13 cellular contexts compared by ENCODE assay signal in the genomic region with DNA sequence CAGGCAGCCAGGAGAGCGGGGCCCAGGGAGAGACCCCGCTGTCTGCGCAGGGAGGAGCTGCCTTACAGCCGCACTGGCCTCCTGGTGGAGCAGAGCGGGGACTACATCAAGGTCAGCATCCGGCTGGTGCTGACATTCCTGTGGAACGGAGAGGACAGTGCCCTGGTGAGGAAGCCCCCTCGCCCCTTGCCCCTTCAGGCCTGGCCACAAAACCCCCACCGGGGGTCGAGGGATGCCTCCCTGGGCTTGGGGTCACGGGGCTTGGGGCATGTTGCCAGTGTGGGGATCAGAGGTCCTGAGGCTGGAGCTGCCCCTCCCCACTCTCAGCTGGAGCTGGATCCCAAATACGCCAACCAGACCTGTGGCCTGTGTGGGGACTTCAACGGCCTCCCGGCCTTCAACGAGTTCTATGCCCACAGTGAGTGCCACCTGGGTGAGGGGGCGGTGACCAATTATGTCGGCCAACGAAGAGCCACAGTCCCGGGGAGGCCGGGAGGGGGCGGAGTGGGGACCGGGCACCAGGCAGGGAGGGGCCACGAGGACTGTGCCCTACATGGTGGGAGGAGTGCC. TPM values are rescaled to one million over a fixed set of nuclear protein-coding genes. Genes with fewer than 3 reads are reported as not detected.
DNase-seq lines count a peak whose midpoint lies in the region; ATAC-seq and TF ChIP-seq lines count a peak whose summit lies in the region.
"Had no signal": no experiment of that assay in that cellular context is flagged by ENCODE, and none has a peak within 500 bp of the region (broad histone marks: within the 10 kb centered on the region; RNA-seq: fewer than 3 reads in every experiment).

No MANE protein-coding gene starts in this region.

- no peak for ATAC-seq in HG02798 (IDR thresholded peaks at IDR 0.05; ENCODE audit: poor library complexity, unreplicated experiment)
- no peak for ATAC-seq in GM18511 (IDR thresholded peaks at IDR 0.05; ENCODE audit: unreplicated experiment)

- DNase-seq in DMS53 (lab: John Stamatoyannopoulos, UW) = peak; percentile 55
- no peak for DNase-seq in DMS53 treated with DMSO at 0.1 percent for 48 hours (lab: John Stamatoyannopoulos, UW; ENCODE audit: unreplicated experiment)
- peak; percentile 44 for DNase-seq in SK-N-DZ (ENCODE audit: low spot score)
- peak; percentile 79 for DNase-seq in hepatic stellate cell (ENCODE audit: low spot score)
- no peak for DNase-seq in retinal pigment epithelial cell (ENCODE audit: low read depth)
- DNase-seq in NCI-H2227 (lab: John Stamatoyannopoulos, UW; ENCODE audit: unreplicated experiment) = no peak
- DNase-seq: activated CD4-positive, alpha-beta T cell treated with anti-CD3 and anti-CD28 coated beads, Interleukin-2, amount 50 U/mL, for 4 hours; activated naive CD4-positive, alpha-beta T cell treated with Interleukin-2 at 50 U/mL for 16 hours; NCI-H1092; NCI-H524 treated with DMSO at 0.1 percent for 48 hours; stimulated activated CD4-positive, alpha-beta T cell treated with anti-CD3 and anti-CD28 coated beads, Interleukin-12 subunit alpha, Interleukin-12 subunit beta, amount 100 ng/mL, for 4 hours had no signal

- TF ChIP-seq CTCF in retinal pigment epithelial cell (conservative IDR thresholded peaks at IDR 0.05; ENCODE audit: low read depth, low read length) = peak; percentile 43

- no peak overlapping the region for H3K4me3 ChIP-seq in retinal pigment epithelial cell (ENCODE audit: low read length)

RNA-seq across cellular contexts. Expression of a gene that starts 4.2 kb away (rescaled TPM):
- 0.05 TPM in 1 of 2 replicates, not detected in the other for polyA plus RNA-seq in SK-N-DZ (2014; cell fraction: cytosol; rRNA removed)
- not detected in 2 replicates for polyA plus RNA-seq in SK-N-DZ (2014; cell fraction: nucleus; rRNA removed)

Comparison
In these comparisons a context has a peak if more than half of its experiments do, and no peak if none do; other contexts are left out.
1. DNase-seq: peak in DMS53 (single experiment), SK-N-DZ (single experiment) and hepatic stellate cell (single experiment); none in DMS53 treated with DMSO at 0.1 percent for 48 hours (single experiment), retinal pigment epithelial cell (single experiment) and NCI-H2227 (single experiment).